15 cellular contexts compared by ENCODE assay signal in genomic region chr6:136983692-136984091, GRCh38.
"Had no signal": no experiment of that assay in that cellular context is flagged by ENCODE, and none has a peak within 500 bp of the region (broad histone marks: within the 10 kb centered on the region; RNA-seq: fewer than 3 reads in every experiment).

No MANE protein-coding gene starts in this region.

- H3K9me3 Mint-ChIP-seq: activated B cell treated with CpG ODN at 0.5 μM for 24 hours; activated CD4-positive, alpha-beta T cell treated with anti-CD3 and anti-CD28 coated beads, Interleukin-2, amount 10 ng/mL, durations not matched to agents 7 days and 5 days; activated naive CD4-positive, alpha-beta T cell treated with anti-CD3 and anti-CD28 coated beads, Interleukin-2, amount 10 ng/mL, durations not matched to agents 7 days and 5 days; activated T-helper 2 cell treated with anti-CD3 and anti-CD28 coated beads, Interferon-gamma antibody, Interleukin-2, Interleukin-4, amounts not matched to agents 10 μg/mL and 5 μg/mL and 100 μg/mL, durations not matched to agents 14 hours and 24 hours and 36 hours; central memory CD8-positive, alpha-beta T cell; naive B cell had no signal

- H3K27ac ChIP-seq: lower lobe of right lung, parathyroid adenoma, tibial nerve had no signal

- H3K4me3 ChIP-seq: lower lobe of right lung, tibial nerve had no signal

- H3K27ac Mint-ChIP-seq: activated B cell treated with CpG ODN at 0.5 μM for 24 hours; activated CD4-positive, alpha-beta T cell treated with anti-CD3 and anti-CD28 coated beads, Interleukin-2, amount 10 ng/mL, durations not matched to agents 7 days and 5 days; activated naive CD4-positive, alpha-beta T cell treated with anti-CD3 and anti-CD28 coated beads, Interleukin-2, amount 10 ng/mL, durations not matched to agents 7 days and 5 days; activated T-helper 2 cell treated with anti-CD3 and anti-CD28 coated beads, Interferon-gamma antibody, Interleukin-2, Interleukin-4, amounts not matched to agents 10 μg/mL and 5 μg/mL and 100 μg/mL, durations not matched to agents 14 hours and 24 hours and 36 hours; naive B cell had no signal

- H3K4me3 Mint-ChIP-seq: activated B cell treated with CpG ODN at 0.5 μM for 24 hours; activated CD4-positive, alpha-beta T cell treated with anti-CD3 and anti-CD28 coated beads, Interleukin-2, amount 10 ng/mL, durations not matched to agents 7 days and 5 days; activated naive CD4-positive, alpha-beta T cell treated with anti-CD3 and anti-CD28 coated beads, Interleukin-2, amount 10 ng/mL, durations not matched to agents 7 days and 5 days; central memory CD8-positive, alpha-beta T cell; naive B cell had no signal

- H3K79me2 ChIP-seq: parathyroid adenoma had no signal

- H3K4me1 Mint-ChIP-seq: activated B cell treated with CpG ODN at 0.5 μM for 24 hours; activated CD4-positive, alpha-beta T cell treated with anti-CD3 and anti-CD28 coated beads, Interleukin-2, amount 10 ng/mL, durations not matched to agents 7 days and 5 days; activated naive CD4-positive, alpha-beta T cell treated with anti-CD3 and anti-CD28 coated beads, Interleukin-2, amount 10 ng/mL, durations not matched to agents 7 days and 5 days; central memory CD8-positive, alpha-beta T cell had no signal

- H2AFZ ChIP-seq: parathyroid adenoma had no signal

- H3K9me3 ChIP-seq: lower lobe of right lung, tibial nerve had no signal

- H3K9ac ChIP-seq: parathyroid adenoma had no signal

- H3K36me3 Mint-ChIP-seq: activated naive CD4-positive, alpha-beta T cell treated with anti-CD3 and anti-CD28 coated beads, Interleukin-2, amount 10 ng/mL, durations not matched to agents 7 days and 5 days had no signal

- H3K4me1 ChIP-seq: lower lobe of right lung, tibial nerve had no signal

- DNase-seq: activated B cell treated with CpG ODN at 0.5 μM for 24 hours; activated CD4-positive, alpha-beta T cell treated with anti-CD3 and anti-CD28 coated beads, Interleukin-2, amount 10 ng/mL, durations not matched to agents 7 days and 5 days; activated naive CD4-positive, alpha-beta T cell treated with anti-CD3 and anti-CD28 coated beads, Interleukin-2, amount 10 ng/mL, durations not matched to agents 7 days and 5 days; cortex of kidney; effector CD8-positive, alpha-beta T cell; hypothalamus; kidney glomerular epithelial cell; lower lobe of right lung; naive B cell; retina; small intestine had no signal

- H3K36me3 ChIP-seq: lower lobe of right lung, tibial nerve had no signal
